ENCODE assay signal across 9 cellular contexts in genomic region chr22:39524753-39525657, GRCh38. TPM values are rescaled to one million over a fixed set of nuclear protein-coding genes. Genes with fewer than 3 reads are reported as not detected.
DNase-seq lines count a peak whose midpoint lies in the region; ATAC-seq, FAIRE-seq and TF ChIP-seq lines count a peak whose summit lies in the region.
"Had no signal": no experiment of that assay in that cellular context is flagged by ENCODE, and none has a peak within 500 bp of the region (broad histone marks: within the 10 kb centered on the region; RNA-seq: fewer than 3 reads in every experiment).

No MANE protein-coding gene starts in this region.

- POLR2A ChIA-PET in activated CD8-positive, alpha-beta T cell treated with anti-CD3 and anti-CD28 coated beads for 36 hours (lab: Charles Lee): interaction anchor here (0.5 to 13.6 kb wide), 12 partner anchors 10 to 418 kb away, joined by 3 to 234 read pairs (median 6); partner anchors contain the start of genes ATF4, MIEF1 and RPL3

- no peak overlapping the region for H2AFZ ChIP-seq in GM23248

- H3K4me2 ChIP-seq in BLaER1 (peak overlapping the region; percentile 100), GM23248 (ENCODE audit: unreplicated experiment) (no peak overlapping the region)

- no peaks in the 10 kb centered on the region for H3K27me3 Mint-ChIP-seq in activated CD8-positive, alpha-beta T cell treated with anti-CD3 and anti-CD28 coated beads for 36 hours

- no peaks in the 10 kb centered on the region for H3K9me3 Mint-ChIP-seq in activated CD8-positive, alpha-beta T cell treated with anti-CD3 and anti-CD28 coated beads for 36 hours

- ATAC-seq in activated CD8-positive, alpha-beta T cell treated with anti-CD3 and anti-CD28 coated beads for 36 hours: no peak

- no peaks in the 10 kb centered on the region for H3K27me3 ChIP-seq in BLaER1
- no peaks in the 10 kb centered on the region for H3K27me3 ChIP-seq in GM23248 (replicated peaks; ENCODE audit: insufficient read depth)

- 69 to 75% methylated on average over 10 of the region's 10 CpGs for WGBS in GM23248 (ENCODE audit: low coverage in 1 of 2, low lambda C conversion rate in 2 of 2, missing lambda C conversion rate in 2 of 2), 2 experiments
- WGBS in mesodermal cell (ENCODE audit: insufficient coverage in 2 of 2), 2 experiments: 95 to 97% methylated on average over 8 to 9 of the region's 10 CpGs

- peaks cover 46% of the 10 kb centered on the region for H3K79me2 ChIP-seq in GM23248 (ENCODE audit: insufficient read depth)

- no peak for FAIRE-seq in H54 (lab: Jason Lieb, UNC)

- peaks cover 61% of the 10 kb centered on the region for H3K36me3 ChIP-seq in BLaER1
- H3K36me3 ChIP-seq in GM23248 (ENCODE audit: low read depth): peaks cover 18% of the 10 kb centered on the region
- peaks cover 58% of the 10 kb centered on the region for H3K36me3 ChIP-seq in mesodermal cell (ENCODE audit: control insufficient read depth, insufficient read depth, low read length)

- H3K36me3 Mint-ChIP-seq in activated CD8-positive, alpha-beta T cell treated with anti-CD3 and anti-CD28 coated beads for 36 hours (ENCODE audit: low read depth): peaks cover 75% of the 10 kb centered on the region

- H4K20me1 ChIP-seq in BLaER1 (peaks cover 96% of the 10 kb centered on the region), GM23248 (ENCODE audit: insufficient read depth) (peaks cover 14% of the 10 kb centered on the region; the same call in 1 of the 2 replicates)

- peaks cover 46% of the 10 kb centered on the region for H3F3A ChIP-seq in GM23248 (ENCODE audit: insufficient read depth)

- CTCF ChIA-PET in activated CD8-positive, alpha-beta T cell treated with anti-CD3 and anti-CD28 coated beads for 36 hours (lab: Charles Lee): interaction anchor here (0.8 to 11.1 kb wide), 4 partner anchors 9 to 119 kb away, joined by 3 to 323 read pairs (median 16); partner anchors contain the start of gene MIEF1

- H3K9ac ChIP-seq in BLaER1: peak overlapping the region; percentile 19; the same call in 1 of the 2 replicates
- H3K9ac ChIP-seq in GM23248: no peak overlapping the region

- no peak for DNase-seq in GM23248
- DNase-seq in activated CD8-positive, alpha-beta T cell treated with anti-CD3 and anti-CD28 coated beads for 36 hours: no peak
- DNase-seq in SW480 (ENCODE audit: low spot score): no peak
- DNase-seq in H54 (ENCODE audit: insufficient read length, low spot score): no peak
- no peak for DNase-seq in pons (ENCODE audit: low spot score)
- no peak for DNase-seq in iPS-NIHi11 (ENCODE audit: low spot score)
- DNase-seq: NCI-H774 had no signal

- no peaks in the 10 kb centered on the region for H3K9me3 ChIP-seq in BLaER1
- no peaks in the 10 kb centered on the region for H3K9me3 ChIP-seq in GM23248 (ENCODE audit: low read depth)
- no peaks in the 10 kb centered on the region for H3K9me3 ChIP-seq in mesodermal cell (ENCODE audit: control insufficient read depth, low read length)

- H3K9me2 ChIP-seq in GM23248 (ENCODE audit: insufficient read depth): no peaks in the 10 kb centered on the region

- H3K4me1 ChIP-seq in BLaER1 (peaks cover 85% of the 10 kb centered on the region), GM23248 (ENCODE audit: insufficient read depth) (peaks cover 5% of the 10 kb centered on the region; the same call in 1 of the 2 replicates), mesodermal cell (ENCODE audit: control insufficient read depth, insufficient read depth, low read length, poor library complexity, severe bottlenecking) (peaks cover 9% of the 10 kb centered on the region)

- H3K4me1 Mint-ChIP-seq in activated CD8-positive, alpha-beta T cell treated with anti-CD3 and anti-CD28 coated beads for 36 hours (ENCODE audit: low read depth): peaks cover 70% of the 10 kb centered on the region

- intact Hi-C loops in activated CD8-positive, alpha-beta T cell treated with anti-CD3 and anti-CD28 coated beads for 36 hours (cut with micrococcal nuclease): loop anchor here (2.0 to 5.0 kb wide), 2 partner anchors 20 to 208 kb away; partner anchors contain the start of gene RPL3

- TF ChIP-seq POLR2A in H54 (IDR thresholded peaks at IDR 0.05; ENCODE audit: low read depth, low read length): no peak; the same call in 1 of the 2 replicates

- peak overlapping the region; percentile 62 for H3K27ac Mint-ChIP-seq in activated CD8-positive, alpha-beta T cell treated with anti-CD3 and anti-CD28 coated beads for 36 hours

- TF ChIP-seq CTCF in activated CD8-positive, alpha-beta T cell treated with anti-CD3 and anti-CD28 coated beads for 36 hours (IDR thresholded peaks at IDR 0.05): no peak

- no peak overlapping the region for H3K27ac ChIP-seq in BLaER1
- H3K27ac ChIP-seq in GM23248: peak overlapping the region; percentile 96; the same call in 1 of the 2 replicates
- peak overlapping the region; percentile 45 for H3K27ac ChIP-seq in mesodermal cell (ENCODE audit: low read depth, low read length, severe bottlenecking)

- peak overlapping the region; percentile 32 for H3K4me3 Mint-ChIP-seq in activated CD8-positive, alpha-beta T cell treated with anti-CD3 and anti-CD28 coated beads for 36 hours

- in situ Hi-C loops in GM23248 (cut with MboI): no loop called here

- H3K4me3 ChIP-seq in BLaER1: 0 out of 2 replicates have a peak overlapping the region, but pooled peaks have one; percentile 98
- no peak overlapping the region for H3K4me3 ChIP-seq in GM23248
- no peak overlapping the region for H3K4me3 ChIP-seq in mesodermal cell (ENCODE audit: extremely low read depth, insufficient read depth, low read length, poor library complexity, severe bottlenecking)

RNA-seq across cellular contexts. Expression of gene ATF4, which starts 4.6 kb away (rescaled TPM):
- 481 and 529 TPM in 2 replicates for total RNA-seq in GM23248 (2014; rRNA removed; shearing (Covaris generic))
- 282 and 293 TPM in 2 replicates for polyA plus RNA-seq in GM23248 (2016; fragmentation: Nextera tagmentation; extraction: Ambion mirVana)
- total RNA-seq in activated CD8-positive, alpha-beta T cell treated with anti-CD3 and anti-CD28 coated beads for 36 hours: 100 to 1,000 TPM; 518 to 536 TPM
- 441 TPM for polyA plus RNA-seq in mesodermal cell (2013, experiment 1 of 2)
- polyA plus RNA-seq in mesodermal cell (2013, experiment 2 of 2): 444 TPM

RNA-seq across cellular contexts. Expression of gene RPS19BP1, which starts 7.5 kb away (rescaled TPM):
- total RNA-seq in GM23248 (2014; rRNA removed; shearing (Covaris generic)): 81.6 and 93.9 TPM in 2 replicates
- 114 and 119 TPM in 2 replicates for polyA plus RNA-seq in GM23248 (2016; fragmentation: Nextera tagmentation; extraction: Ambion mirVana)
- total RNA-seq in activated CD8-positive, alpha-beta T cell treated with anti-CD3 and anti-CD28 coated beads for 36 hours: 10 to 100 TPM; 68.5 to 71.7 TPM
- polyA plus RNA-seq in mesodermal cell (2013, experiment 1 of 2): 73.1 TPM
- 64.7 TPM for polyA plus RNA-seq in mesodermal cell (2013, experiment 2 of 2)

RNA-seq across cellular contexts. Expression of gene MIEF1, which starts 22.9 kb away (rescaled TPM):
- 26.2 and 27.1 TPM in 2 replicates for total RNA-seq in GM23248 (2014; rRNA removed; shearing (Covaris generic))
- 20.2 and 20.6 TPM in 2 replicates for polyA plus RNA-seq in GM23248 (2016; fragmentation: Nextera tagmentation; extraction: Ambion mirVana)
- 10 to 100 TPM; 48.2 to 51.1 TPM for total RNA-seq in activated CD8-positive, alpha-beta T cell treated with anti-CD3 and anti-CD28 coated beads for 36 hours
- polyA plus RNA-seq in mesodermal cell (2013, experiment 1 of 2): 25.4 TPM
- 22.0 TPM for polyA plus RNA-seq in mesodermal cell (2013, experiment 2 of 2)

RNA-seq across cellular contexts. Expression of gene CACNA1I, which starts 45.5 kb away (rescaled TPM):
- not detected in 2 replicates for total RNA-seq in GM23248 (2014; rRNA removed; shearing (Covaris generic))
- polyA plus RNA-seq in GM23248 (2016; fragmentation: Nextera tagmentation; extraction: Ambion mirVana): not detected in 2 replicates
- under 1 TPM; 0.07 to 0.09 TPM for total RNA-seq in activated CD8-positive, alpha-beta T cell treated with anti-CD3 and anti-CD28 coated beads for 36 hours
- 0.52 TPM for polyA plus RNA-seq in mesodermal cell (2013, experiment 1 of 2)
- polyA plus RNA-seq in mesodermal cell (2013, experiment 2 of 2): 0.30 TPM
